ENCODE assay signal across 8 cellular contexts in genomic region chr19:42401365-42402303, GRCh38. TPM values are rescaled to one million over a fixed set of nuclear protein-coding genes. Genes with fewer than 3 reads are reported as not detected.
DNase-seq lines count a peak whose midpoint lies in the region; ATAC-seq and TF ChIP-seq lines count a peak whose summit lies in the region.

No MANE protein-coding gene starts in this region.

- no peak for TF ChIP-seq POLR2A in vagina (IDR thresholded peaks at IDR 0.05)

- in situ Hi-C loops in astrocyte of the cerebellum (cut with HindIII; ENCODE audit: low sequenced_read_pairs) = no loop called here

- no peak for ATAC-seq in HG02763 (IDR thresholded peaks at IDR 0.05; ENCODE audit: unreplicated experiment)

- peaks cover 35% of the 10 kb centered on the region for H3K4me1 ChIP-seq in vagina

- intact Hi-C loops in vagina (cut with DNase I) = no loop called here

- peak overlapping the region; percentile 73 for H3K27ac ChIP-seq in vagina

- H3K27me3 ChIP-seq in vagina = no peaks in the 10 kb centered on the region

- no peaks in the 10 kb centered on the region for H3K9me3 ChIP-seq in vagina

- peak; percentile 89 for DNase-seq in GM03348 (ENCODE audit: low spot score)
- peak; percentile 78 for DNase-seq in NAMALWA (ENCODE audit: low spot score)
- DNase-seq in T-helper 9 cell = peak; percentile 84
- peak; percentile 63 for DNase-seq in astrocyte of the cerebellum (ENCODE audit: low read depth)
- DNase-seq in hypothalamus (lab: John Stamatoyannopoulos, UW) = peak in 48 of 51 donors; percentile 17 to 83 (median 62)
- DNase-seq in retina = peak; percentile 91
- DNase-seq in vagina (ENCODE audit: extremely low spot score in 2 of 2) = no peak

- peak; percentile 84 for TF ChIP-seq CTCF in astrocyte of the cerebellum (IDR thresholded peaks at IDR 0.05; ENCODE audit: low read depth, low read length, missing control alignments)
- peak; percentile 48 to 92 (median 68) for TF ChIP-seq CTCF in vagina (IDR thresholded peaks at IDR 0.05)

- H3K4me3 ChIP-seq in astrocyte of the cerebellum (ENCODE audit: low read depth, low read length) = peak overlapping the region; percentile 47
- peak overlapping the region; percentile 60 to 65 for H3K4me3 ChIP-seq in vagina

- no peaks in the 10 kb centered on the region for H3K36me3 ChIP-seq in vagina

RNA-seq across cellular contexts. Expression of gene CNFN, which starts 11.5 kb away (rescaled TPM):
- 106 TPM for total RNA-seq in vagina

RNA-seq across cellular contexts. Expression of gene LIPE, which starts 25.6 kb away (rescaled TPM):
- total RNA-seq in vagina = 102 TPM

RNA-seq across cellular contexts. Expression of gene CXCL17, which starts 41.1 kb away (rescaled TPM):
- 2.9 TPM for total RNA-seq in vagina

Comparison
In these comparisons a context has a peak if more than half of its experiments do, and no peak if none do; other contexts are left out.
1. DNase-seq: peak in GM03348 (single experiment), NAMALWA (single experiment), T-helper 9 cell (single experiment), astrocyte of the cerebellum (single experiment), hypothalamus (48 of 51) and retina (single experiment); none in vagina (0 of 2).